10 cellular contexts compared by ENCODE assay signal in the genomic region with DNA sequence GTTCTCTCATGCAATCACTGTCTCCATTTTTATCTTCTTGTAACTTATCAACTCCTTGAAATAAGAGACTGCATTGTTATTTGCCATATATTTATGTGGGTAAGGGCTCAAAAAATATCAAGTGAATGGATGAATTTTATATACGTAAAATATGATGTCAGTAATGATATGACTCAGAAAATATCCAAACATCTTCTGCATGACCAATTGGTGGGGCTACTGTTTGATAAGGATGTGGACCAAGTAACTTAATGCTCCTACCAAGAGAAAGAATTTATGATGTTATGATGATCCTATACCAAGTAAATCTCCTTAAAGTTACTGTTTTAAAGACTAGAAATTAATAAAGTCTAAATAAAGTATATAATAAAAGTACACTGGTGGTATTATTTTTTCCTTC.
"Had no signal": no experiment of that assay in that cellular context is flagged by ENCODE, and none has a peak within 500 bp of the region (broad histone marks: within the 10 kb centered on the region; RNA-seq: fewer than 3 reads in every experiment).

No MANE protein-coding gene starts in this region.

- H3K27me3 ChIP-seq: ascending aorta, gastroesophageal sphincter, left lung had no signal

- ATAC-seq: activated naive CD8-positive, alpha-beta T cell treated with anti-CD3 and anti-CD28 coated beads, Interleukin-2, amount 50 U/mL, for 24 hours; effector memory CD8-positive, alpha-beta T cell; gastroesophageal sphincter; left lung; sciatic nerve; stimulated activated naive CD8-positive, alpha-beta T cell treated with anti-CD3 and anti-CD28 coated beads, Interleukin-15, amount 100 ng/mL, for 72 hours had no signal

- H3K9me3 ChIP-seq: ascending aorta, gastroesophageal sphincter, left lung, thoracic aorta had no signal

- DNase-seq: activated naive CD4-positive, alpha-beta T cell treated with anti-CD3 and anti-CD28 coated beads for 36 hours; activated naive CD8-positive, alpha-beta T cell treated with anti-CD3 and anti-CD28 coated beads, Interleukin-2, amount 50 U/mL, for 24 hours; effector memory CD8-positive, alpha-beta T cell; left lung; stimulated activated CD4-positive, alpha-beta T cell treated with anti-CD3 and anti-CD28 coated beads, Interleukin-1b, Interleukin-23, amount 100 ng/mL, for 48 hours; stimulated activated naive CD8-positive, alpha-beta T cell treated with anti-CD3 and anti-CD28 coated beads, Interleukin-15, amount 100 ng/mL, for 72 hours had no signal

- H3K36me3 ChIP-seq: ascending aorta, gastroesophageal sphincter, left lung, thoracic aorta had no signal

- H3K4me3 ChIP-seq: ascending aorta, gastroesophageal sphincter, left lung, thoracic aorta had no signal
